ENCODE assay signal across 16 cellular contexts in genomic region chr15:31494786-31495185, GRCh38.
A peak's percentile ranks its signal among the peaks of the same experiment; 100 is the strongest.
DNase-seq lines count a peak whose midpoint lies in the region; ATAC-seq and TF ChIP-seq lines count a peak whose summit lies in the region.
"Had no signal": no experiment of that assay in that cellular context is flagged by ENCODE, and none has a peak within 500 bp of the region (broad histone marks: within the 10 kb centered on the region; RNA-seq: fewer than 3 reads in every experiment).

No MANE protein-coding gene starts in this region.

- intact Hi-C loops in lower leg skin (cut with DNase I; ENCODE audit: low total_unique reads), result no loop called here

- no peak overlapping the region for H3K4me3 Mint-ChIP-seq in activated CD8-positive, alpha-beta memory T cell treated with anti-CD3 and anti-CD28 coated beads, Interleukin-2, amount 10 ng/mL, durations not matched to agents 7 days and 5 days
- H3K4me3 Mint-ChIP-seq: CD8-positive, alpha-beta memory T cell had no signal

- H3K4me2 ChIP-seq in neuronal stem cell (ENCODE audit: insufficient read depth, low read length, poor library complexity, severe bottlenecking), result no peak overlapping the region
- H3K4me2 ChIP-seq: BLaER1 had no signal

- H3K9ac ChIP-seq in neuronal stem cell (ENCODE audit: low read depth, low read length, poor library complexity), result peak overlapping the region; percentile 47
- H3K9ac ChIP-seq: BLaER1 had no signal

- no peak overlapping the region for H2BK5ac ChIP-seq in neuronal stem cell (ENCODE audit: low read length)

- no peak overlapping the region for H2BK120ac ChIP-seq in neuronal stem cell (ENCODE audit: low read depth, low read length)

- ATAC-seq in activated CD8-positive, alpha-beta memory T cell treated with anti-CD3 and anti-CD28 coated beads, Interleukin-2, amount 10 ng/mL, durations not matched to agents 7 days and 5 days, result no peak
- ATAC-seq: HCT116 had no signal

- TF ChIP-seq CTCF in coronary artery (IDR thresholded peaks at IDR 0.05) (no peak), lower leg skin (IDR thresholded peaks at IDR 0.05) (no peak)

- H3K27ac ChIP-seq in coronary artery (no peak overlapping the region), neuronal stem cell (replicated peaks; ENCODE audit: low read length) (no peak overlapping the region)
- H3K27ac ChIP-seq: BLaER1, HL-60 had no signal

- no peak overlapping the region for H2AK5ac ChIP-seq in neuronal stem cell (ENCODE audit: low read depth, low read length)

- no peaks in the 10 kb centered on the region for H3K27me3 ChIP-seq in neuronal stem cell (ENCODE audit: control insufficient read depth in 3 of 3, insufficient read depth in 3 of 3, low read depth in 1 of 3, low read length in 3 of 3)
- H3K27me3 ChIP-seq: BLaER1 had no signal

- no peaks in the 10 kb centered on the region for H3K79me1 ChIP-seq in neuronal stem cell (ENCODE audit: low read depth, low read length)

- CTCF ChIA-PET in activated CD8-positive, alpha-beta memory T cell treated with anti-CD3 and anti-CD28 coated beads, Interleukin-2, amount 10 ng/mL, durations not matched to agents 7 days and 5 days (lab: Charles Lee), result interaction anchor here (1.4 to 10.9 kb wide), 3 partner anchors 56 to 279 kb away, joined by 3 to 272 read pairs (median 3); no protein-coding TSS in a partner anchor

- H3K4me1 Mint-ChIP-seq in activated CD8-positive, alpha-beta memory T cell treated with anti-CD3 and anti-CD28 coated beads, Interleukin-2, amount 10 ng/mL, durations not matched to agents 7 days and 5 days, result peaks cover 18% of the 10 kb centered on the region

- peak; percentile 35 for DNase-seq in activated CD8-positive, alpha-beta memory T cell treated with anti-CD3 and anti-CD28 coated beads for 24 hours
- DNase-seq in activated CD8-positive, alpha-beta memory T cell treated with anti-CD3 and anti-CD28 coated beads, Interleukin-2, amount 10 ng/mL, durations not matched to agents 7 days and 5 days, result no peak
- DNase-seq in coronary artery (ENCODE audit: low spot score), result peak; percentile 56
- DNase-seq in neuronal stem cell (ENCODE audit: low spot score), result no peak
- DNase-seq in lower leg skin (ENCODE audit: low spot score in 2 of 2), result no peak
- DNase-seq in NCI-H2081 treated with DMSO at 0.1 percent for 48 hours (lab: John Stamatoyannopoulos, UW), result no peak
- no peak for DNase-seq in NCI-H82 (lab: John Stamatoyannopoulos, UW)
- DNase-seq: 8988T; AML-193; Caco-2; CD8-positive, alpha-beta memory T cell; DMS53; GF-D8 had no signal

- H3K27me3 Mint-ChIP-seq in activated CD8-positive, alpha-beta memory T cell treated with anti-CD3 and anti-CD28 coated beads, Interleukin-2, amount 10 ng/mL, durations not matched to agents 7 days and 5 days, result no peaks in the 10 kb centered on the region

- H3K9me3 Mint-ChIP-seq in activated CD8-positive, alpha-beta memory T cell treated with anti-CD3 and anti-CD28 coated beads, Interleukin-2, amount 10 ng/mL, durations not matched to agents 7 days and 5 days (ENCODE audit: low read depth), result peaks cover 11% of the 10 kb centered on the region

- H4K91ac ChIP-seq in neuronal stem cell (ENCODE audit: low read depth, low read length, poor library complexity), result no peak overlapping the region

- H4K8ac ChIP-seq in neuronal stem cell (ENCODE audit: low read depth, low read length), result no peak overlapping the region

- no peak overlapping the region for H2BK15ac ChIP-seq in neuronal stem cell (ENCODE audit: low read length)

- H2AFZ ChIP-seq in neuronal stem cell (ENCODE audit: low read length), result no peak overlapping the region

- no peaks in the 10 kb centered on the region for H3K9me3 ChIP-seq in neuronal stem cell (replicated peaks in 1 of 2; ENCODE audit: control insufficient read depth in 2 of 2, insufficient read depth in 1 of 2, low read depth in 1 of 2, low read length in 2 of 2)

- no peak overlapping the region for H2BK12ac ChIP-seq in neuronal stem cell (ENCODE audit: low read length)

- no peak overlapping the region for H3K18ac ChIP-seq in neuronal stem cell (ENCODE audit: low read length)

- TF ChIP-seq POLR2A in lower leg skin (IDR thresholded peaks at IDR 0.05), result no peak

- H3K4me1 ChIP-seq in neuronal stem cell (ENCODE audit: control insufficient read depth in 2 of 2, insufficient read depth in 1 of 2, low read depth in 1 of 2, low read length in 2 of 2), result peaks cover 0 to under 1% of the 10 kb centered on the region in 2 donors
- H3K4me1 ChIP-seq: Caco-2 had no signal

- no peak overlapping the region for H3K14ac ChIP-seq in neuronal stem cell (ENCODE audit: low read length)

- H3K36me3 ChIP-seq in neuronal stem cell (replicated peaks in 1 of 2; ENCODE audit: control insufficient read depth in 2 of 2, insufficient read depth in 2 of 2, low read length in 2 of 2), result no peaks in the 10 kb centered on the region
- H3K36me3 ChIP-seq: BLaER1 had no signal

- no peak overlapping the region for H3K4ac ChIP-seq in neuronal stem cell (ENCODE audit: low read length)

- WGBS in neuronal stem cell (ENCODE audit: extremely low coverage in 2 of 2, insufficient read length in 2 of 2, insufficient replicate concordance in 1 of 2), 2 donors, result no CpG with 5 or more reads among the region's 4 CpGs
- 73 to 96% methylated on average over 4 of the region's 4 CpGs for WGBS in lower leg skin, 2 donors

- peaks cover 16% of the 10 kb centered on the region for H3K36me3 Mint-ChIP-seq in activated CD8-positive, alpha-beta memory T cell treated with anti-CD3 and anti-CD28 coated beads, Interleukin-2, amount 10 ng/mL, durations not matched to agents 7 days and 5 days

- H3K23ac ChIP-seq in neuronal stem cell (ENCODE audit: low read depth, low read length, poor library complexity), result no peak overlapping the region

- H3K4me3 ChIP-seq in coronary artery, result no peak overlapping the region
- no peak overlapping the region for H3K4me3 ChIP-seq in neuronal stem cell (ENCODE audit: low read length in 2 of 2)
- no peak overlapping the region for H3K4me3 ChIP-seq in lower leg skin (ENCODE audit: low read depth, poor library complexity, severe bottlenecking)
- H3K4me3 ChIP-seq: BLaER1 had no signal

- no peak overlapping the region for H3K27ac Mint-ChIP-seq in activated CD8-positive, alpha-beta memory T cell treated with anti-CD3 and anti-CD28 coated beads, Interleukin-2, amount 10 ng/mL, durations not matched to agents 7 days and 5 days
- H3K27ac Mint-ChIP-seq: CD8-positive, alpha-beta memory T cell had no signal

Comparison
In these comparisons a context has a peak if more than half of its experiments do, and no peak if none do; other contexts are left out.
1. DNase-seq: peak in activated CD8-positive, alpha-beta memory T cell treated with anti-CD3 and anti-CD28 coated beads for 24 hours (single experiment) and coronary artery (single experiment); none in activated CD8-positive, alpha-beta memory T cell treated with anti-CD3 and anti-CD28 coated beads, Interleukin-2, amount 10 ng/mL, durations not matched to agents 7 days and 5 days (single experiment), neuronal stem cell (single experiment), lower leg skin (0 of 2), NCI-H2081 treated with DMSO at 0.1 percent for 48 hours (single experiment) and NCI-H82 (single experiment).